Comparison of ENCODE assay signal across 8 cellular contexts in genomic region chr11:15770798-15771414, GRCh38.
DNase-seq lines count a peak whose midpoint lies in the region; ATAC-seq, FAIRE-seq and TF ChIP-seq lines count a peak whose summit lies in the region.

No MANE protein-coding gene starts in this region.

- ATAC-seq in lower lobe of right lung: peak in 1 of 2 donors; percentile 39

- no peak for TF ChIP-seq POLR2A in GM12891 (IDR thresholded peaks at IDR 0.05; ENCODE audit: low read depth, low read length)

- H3K4me1 ChIP-seq in MM.1S (ENCODE audit: low read length): no peaks in the 10 kb centered on the region
- peaks cover 10% of the 10 kb centered on the region for H3K4me1 ChIP-seq in lower lobe of right lung

- H3K9ac ChIP-seq in MM.1S (ENCODE audit: low read length): no peak overlapping the region

- H3K4me3 ChIP-seq in AG09309 (ENCODE audit: control insufficient read depth, low read depth, low read length): no peak overlapping the region
- H3K4me3 ChIP-seq in MM.1S (ENCODE audit: low read length): no peak overlapping the region
- H3K4me3 ChIP-seq in bronchial epithelial cell (ENCODE audit: low read depth, low read length): no peak overlapping the region
- H3K4me3 ChIP-seq in lower lobe of right lung: no peak overlapping the region

- H3K27me3 ChIP-seq in MM.1S (replicated peaks; ENCODE audit: insufficient read depth, low read length): no peaks in the 10 kb centered on the region
- no peaks in the 10 kb centered on the region for H3K27me3 ChIP-seq in bronchial epithelial cell (ENCODE audit: control insufficient read depth, insufficient read depth, low read length)
- H3K27me3 ChIP-seq in lower lobe of right lung (ENCODE audit: low read depth): no peaks in the 10 kb centered on the region

- no peaks in the 10 kb centered on the region for H3K9me2 ChIP-seq in MM.1S (replicated peaks; ENCODE audit: insufficient read depth, low read length)

- no peak for DNase-seq in AG09309 (ENCODE audit: low read depth)
- peak; percentile 10 for DNase-seq in GM12891 (ENCODE audit: insufficient read length, low spot score)
- peak; percentile 34 for DNase-seq in MM.1S
- DNase-seq in bronchial epithelial cell (ENCODE audit: low read depth): peak; percentile 28
- DNase-seq in lower lobe of right lung: peak; percentile 49
- no peak for DNase-seq in NCI-H2171 treated with DMSO at 0.1 percent for 48 hours (lab: John Stamatoyannopoulos, UW)
- no peak for DNase-seq in NCI-H187 (lab: John Stamatoyannopoulos, UW)
- DNase-seq in inferior parietal cortex (ENCODE audit: extremely low spot score): no peak

- H3K27ac ChIP-seq in MM.1S (ENCODE audit: low read length): no peak overlapping the region
- H3K27ac ChIP-seq in lower lobe of right lung: no peak overlapping the region

- no peak overlapping the region for H2AFZ ChIP-seq in MM.1S (ENCODE audit: low read length)

- FAIRE-seq in GM12891 (lab: Jason Lieb, UNC) (no peak), bronchial epithelial cell (lab: Jason Lieb, UNC) (no peak)

- H3K4me2 ChIP-seq in MM.1S (ENCODE audit: low read depth, low read length): no peak overlapping the region

- intact Hi-C loops in lower lobe of right lung (cut with DNase I): no loop called here

- no peaks in the 10 kb centered on the region for H3F3A ChIP-seq in MM.1S (ENCODE audit: insufficient read depth, low read length)

- H3K9me3 ChIP-seq in MM.1S (replicated peaks; ENCODE audit: insufficient read depth, low read length): no peaks in the 10 kb centered on the region
- no peaks in the 10 kb centered on the region for H3K9me3 ChIP-seq in lower lobe of right lung

- H4K20me1 ChIP-seq in MM.1S (ENCODE audit: insufficient read depth, low read length): no peaks in the 10 kb centered on the region

- no peaks in the 10 kb centered on the region for H3K36me3 ChIP-seq in MM.1S (replicated peaks; ENCODE audit: insufficient read depth, low read length)
- H3K36me3 ChIP-seq in bronchial epithelial cell (ENCODE audit: control insufficient read depth, insufficient read depth, low read length): no peaks in the 10 kb centered on the region
- no peaks in the 10 kb centered on the region for H3K36me3 ChIP-seq in lower lobe of right lung

- TF ChIP-seq CTCF in AG09309 (IDR thresholded peaks at IDR 0.05; ENCODE audit: control insufficient read depth, insufficient read depth, low read depth, low read length, missing control alignments): peak; percentile 55
- TF ChIP-seq CTCF in MM.1S (IDR thresholded peaks at IDR 0.05; ENCODE audit: low read length): peak; percentile 50
- TF ChIP-seq CTCF in bronchial epithelial cell (IDR thresholded peaks at IDR 0.05; ENCODE audit: insufficient read depth, low read length, severe bottlenecking): peak; percentile 71
- TF ChIP-seq CTCF in lower lobe of right lung (IDR thresholded peaks at IDR 0.05): peak; percentile 53

- no peaks in the 10 kb centered on the region for H3K79me2 ChIP-seq in MM.1S (ENCODE audit: low read length)

TF ChIP-seq in GM12891, 5 proteins besides CTCF, POLR2A, EP300 and RAD21:
- TF ChIP-seq POU2F2 (IDR thresholded peaks at IDR 0.05; ENCODE audit: low read depth, low read length) (no peak), SPI1 (IDR thresholded peaks at IDR 0.05; ENCODE audit: low read depth, low read length) (no peak), PAX5 (IDR thresholded peaks at IDR 0.05; ENCODE audit: insufficient read depth, low read length, severe bottlenecking) (no peak), POLR2AphosphoS5 (IDR thresholded peaks at IDR 0.05; ENCODE audit: low read depth, low read length) (no peak)

Comparison
In these comparisons a context has a peak if more than half of its experiments do, and no peak if none do; other contexts are left out.
1. DNase-seq: peak in GM12891 (single experiment), MM.1S (single experiment), bronchial epithelial cell (single experiment) and lower lobe of right lung (single experiment); none in AG09309 (single experiment), NCI-H2171 treated with DMSO at 0.1 percent for 48 hours (single experiment), NCI-H187 (0 of 2) and inferior parietal cortex (single experiment).
2. Peak in every context shown above with its lines, with median percentiles within 50 percentile points of each other: CTCF ChIP-seq.